ENCODE assay signal across 19 cellular contexts in genomic region chr12:132806857-132807256, GRCh38. TPM values are rescaled to one million over a fixed set of nuclear protein-coding genes. Genes with fewer than 3 reads are reported as not detected.
DNase-seq lines count a peak whose midpoint lies in the region; ATAC-seq lines count a peak whose summit lies in the region.
"Had no signal": no experiment of that assay in that cellular context is flagged by ENCODE, and none has a peak within 500 bp of the region (broad histone marks: within the 10 kb centered on the region; RNA-seq: fewer than 3 reads in every experiment).

No MANE protein-coding gene starts in this region.

- H3K4me3 Mint-ChIP-seq in activated CD4-positive, alpha-beta T cell treated with anti-CD3 and anti-CD28 coated beads for 36 hours = no peak overlapping the region
- H3K4me3 Mint-ChIP-seq: immature natural killer cell had no signal

- DNase-seq in activated CD4-positive, alpha-beta T cell treated with anti-CD3 and anti-CD28 coated beads for 36 hours = peak; percentile 72
- no peak for DNase-seq in activated CD4-positive, alpha-beta T cell treated with anti-CD3 and anti-CD28 coated beads, Interleukin-2, amount 50 U/mL, for 1 hour
- peak; percentile 44 for DNase-seq in activated naive CD4-positive, alpha-beta T cell treated with anti-CD3 and anti-CD28 coated beads, Interleukin-2, amount 50 U/mL, for 16 hours
- DNase-seq in middle frontal gyrus (ENCODE audit: extremely low spot score, low spot score) (peak; percentile 12), dedifferentiated amniotic fluid mesenchymal stem cell (ENCODE audit: extremely low spot score) (no peak), MV-4-11 (lab: John Stamatoyannopoulos, UW) (no peak), NCI-H2171 treated with DMSO at 0.1 percent for 48 hours (lab: John Stamatoyannopoulos, UW) (no peak)
- peak; percentile 41 for DNase-seq in stimulated activated CD4-positive, alpha-beta T cell treated with anti-CD3 and anti-CD28 coated beads, Interleukin-4, amount 100 ng/mL, for 24 hours
- DNase-seq: effector memory CD4-positive, alpha-beta T cell; heart right ventricle; immature natural killer cell; KG1; NCI-H1092; NCI-H2081; NCI-H524; SW 1271; tibial artery had no signal

- H3K27me3 Mint-ChIP-seq in activated CD4-positive, alpha-beta T cell treated with anti-CD3 and anti-CD28 coated beads for 36 hours = no peaks in the 10 kb centered on the region

- peaks cover 64% of the 10 kb centered on the region for H3K36me3 Mint-ChIP-seq in activated CD4-positive, alpha-beta T cell treated with anti-CD3 and anti-CD28 coated beads for 36 hours (ENCODE audit: low read depth)

- no peak overlapping the region for H3K27ac Mint-ChIP-seq in activated CD4-positive, alpha-beta T cell treated with anti-CD3 and anti-CD28 coated beads for 36 hours

- intact Hi-C loops in activated CD4-positive, alpha-beta T cell treated with anti-CD3 and anti-CD28 coated beads for 36 hours (cut with DNase I, micrococcal nuclease) = loop anchor here (2.0 to 5.0 kb wide), 2 partner anchors 38 to 40 kb away; no protein-coding TSS in a partner anchor

- CTCF ChIA-PET in activated CD4-positive, alpha-beta T cell treated with anti-CD3 and anti-CD28 coated beads for 36 hours (lab: Charles Lee) = interaction anchor here (0.8 to 1.3 kb wide), 5 partner anchors 15 to 192 kb away, joined by 3 read pairs; no protein-coding TSS in a partner anchor

- no peaks in the 10 kb centered on the region for H3K9me3 Mint-ChIP-seq in activated CD4-positive, alpha-beta T cell treated with anti-CD3 and anti-CD28 coated beads for 36 hours (ENCODE audit: low read depth)
- H3K9me3 Mint-ChIP-seq: immature natural killer cell had no signal

- POLR2A ChIA-PET in activated CD4-positive, alpha-beta T cell treated with anti-CD3 and anti-CD28 coated beads for 36 hours (lab: Charles Lee) = no interaction called here

- peak; percentile 78 for ATAC-seq in activated CD4-positive, alpha-beta T cell treated with anti-CD3 and anti-CD28 coated beads for 36 hours
- ATAC-seq: heart right ventricle, Right ventricle myocardium inferior, sciatic nerve had no signal

- H3K4me1 Mint-ChIP-seq in activated CD4-positive, alpha-beta T cell treated with anti-CD3 and anti-CD28 coated beads for 36 hours = peaks cover 22% of the 10 kb centered on the region

RNA-seq across cellular contexts. Expression of gene GOLGA3, which starts 21.8 kb away (rescaled TPM):
- 10 to 100 TPM; 36.7 to 38.5 TPM for total RNA-seq in activated CD4-positive, alpha-beta T cell treated with anti-CD3 and anti-CD28 coated beads for 36 hours

RNA-seq across cellular contexts. Expression of gene ANKLE2, which starts 45.2 kb away (rescaled TPM):
- total RNA-seq in activated CD4-positive, alpha-beta T cell treated with anti-CD3 and anti-CD28 coated beads for 36 hours = 100 to 1,000 TPM; 110 to 111 TPM

Comparison
In these comparisons a context has a peak if more than half of its experiments do, and no peak if none do; other contexts are left out.
1. DNase-seq: peak in activated CD4-positive, alpha-beta T cell treated with anti-CD3 and anti-CD28 coated beads for 36 hours (single experiment), activated naive CD4-positive, alpha-beta T cell treated with anti-CD3 and anti-CD28 coated beads, Interleukin-2, amount 50 U/mL, for 16 hours (single experiment), middle frontal gyrus (single experiment) and stimulated activated CD4-positive, alpha-beta T cell treated with anti-CD3 and anti-CD28 coated beads, Interleukin-4, amount 100 ng/mL, for 24 hours (single experiment); none in activated CD4-positive, alpha-beta T cell treated with anti-CD3 and anti-CD28 coated beads, Interleukin-2, amount 50 U/mL, for 1 hour (single experiment), dedifferentiated amniotic fluid mesenchymal stem cell (single experiment), MV-4-11 (single experiment) and NCI-H2171 treated with DMSO at 0.1 percent for 48 hours (single experiment).